In genomic region chr9:76560481-76560891, GRCh38 we compare ENCODE assay signal across 19 cellular contexts.
DNase-seq lines count a peak whose midpoint lies in the region; ATAC-seq, FAIRE-seq and TF ChIP-seq lines count a peak whose summit lies in the region.
"Had no signal": no experiment of that assay in that cellular context is flagged by ENCODE, and none has a peak within 500 bp of the region (broad histone marks: within the 10 kb centered on the region; RNA-seq: fewer than 3 reads in every experiment).

No MANE protein-coding gene starts in this region.

- no peak overlapping the region for H2AFZ ChIP-seq in OCI-LY1 (ENCODE audit: low read length)

- H3F3A ChIP-seq in OCI-LY1 (ENCODE audit: insufficient read depth, low read length) = peaks cover 4% of the 10 kb centered on the region; the same call in 1 of the 2 replicates

- ATAC-seq in pancreas (peak in 3 of 4 donors; percentile 40 to 64 (median 61)), GM19455 (IDR thresholded peaks at IDR 0.05; ENCODE audit: unreplicated experiment) (no peak)
- ATAC-seq: effector memory CD8-positive, alpha-beta T cell; GM12878; psoas muscle had no signal

- H3K4me3 ChIP-seq in OCI-LY1 (ENCODE audit: low read depth, low read length, poor library complexity, severe bottlenecking) = no peak overlapping the region
- no peak overlapping the region for H3K4me3 ChIP-seq in pancreas
- no peak overlapping the region for H3K4me3 ChIP-seq in kidney (ENCODE audit: low read length in 2 of 2)
- H3K4me3 ChIP-seq: GM12878, psoas muscle, SK-N-MC had no signal

- H3K79me2 ChIP-seq in OCI-LY1 (ENCODE audit: insufficient read depth, low read length) = no peaks in the 10 kb centered on the region

- H3K4me2 ChIP-seq in OCI-LY1 (ENCODE audit: low read length) = no peak overlapping the region

- WGBS in pancreas, 2 donors = 55 to 57% methylated on average over 4 of the region's 4 CpGs

- H3K4me1 ChIP-seq in OCI-LY1 (ENCODE audit: insufficient read depth, low read length, severe bottlenecking) = peaks cover 40% of the 10 kb centered on the region
- peaks cover 0 to 12% (median 0%) of the 10 kb centered on the region in 3 donors for H3K4me1 ChIP-seq in pancreas
- H3K4me1 ChIP-seq in kidney (ENCODE audit: control insufficient read depth in 1 of 2, insufficient read depth in 1 of 2, low read depth in 1 of 2, low read length in 2 of 2) = no peaks in the 10 kb centered on the region
- H3K4me1 ChIP-seq: psoas muscle had no signal

- TF ChIP-seq CTCF in OCI-LY1 (IDR thresholded peaks at IDR 0.05; ENCODE audit: low read length) = no peak
- TF ChIP-seq CTCF in pancreas (IDR thresholded peaks at IDR 0.05) = no peak
- TF ChIP-seq CTCF in kidney (IDR thresholded peaks at IDR 0.05; ENCODE audit: borderline replicate concordance, extremely low read depth, insufficient read depth) = no peak

- H3K9me3 ChIP-seq in OCI-LY1 (ENCODE audit: low read length) (no peaks in the 10 kb centered on the region), pancreas (no peaks in the 10 kb centered on the region), kidney (ENCODE audit: control insufficient read depth in 1 of 2, low read length in 2 of 2) (no peaks in the 10 kb centered on the region)
- H3K9me3 ChIP-seq: psoas muscle had no signal

- H3K27me3 ChIP-seq in OCI-LY1 (ENCODE audit: insufficient read depth, low read length) (no peaks in the 10 kb centered on the region), pancreas (no peaks in the 10 kb centered on the region)

- intact Hi-C loops in pancreas (cut with DNase I) (no loop called here), posterior vena cava (cut with DNase I) (no loop called here), kidney (cut with DNase I) (no loop called here)

- H3K9ac ChIP-seq in OCI-LY1 (ENCODE audit: low read length) (no peak overlapping the region), kidney (ENCODE audit: low read length in 2 of 2) (no peak overlapping the region)

- H4K20me1 ChIP-seq in OCI-LY1 (ENCODE audit: insufficient read depth, low read length) = no peaks in the 10 kb centered on the region

- peak overlapping the region; percentile 86 for H3K27ac ChIP-seq in OCI-LY1 (ENCODE audit: low read depth, low read length, poor library complexity, severe bottlenecking)
- H3K27ac ChIP-seq in pancreas = no peak overlapping the region
- no peak overlapping the region for H3K27ac ChIP-seq in kidney (ENCODE audit: low read depth in 2 of 2, low read length in 2 of 2)
- H3K27ac ChIP-seq: psoas muscle, SK-N-MC had no signal

- H3K9me2 ChIP-seq in OCI-LY1 (ENCODE audit: low read depth, low read length) = no peaks in the 10 kb centered on the region

- no peaks in the 10 kb centered on the region for H3K36me3 ChIP-seq in OCI-LY1 (ENCODE audit: insufficient read depth, low read length)
- no peaks in the 10 kb centered on the region for H3K36me3 ChIP-seq in pancreas
- no peaks in the 10 kb centered on the region for H3K36me3 ChIP-seq in kidney (ENCODE audit: control insufficient read depth in 1 of 2, insufficient read depth in 2 of 2, low read length in 2 of 2)

- FAIRE-seq in pancreas (lab: Jason Lieb, UNC) (no peak), kidney (lab: Jason Lieb, UNC) (no peak)
- FAIRE-seq: GM12878 had no signal

- DNase-seq in Daoy (ENCODE audit: low read depth) = peak; percentile 57
- peak; percentile 68 for DNase-seq in epidermal melanocyte (ENCODE audit: insufficient read length, low spot score)
- peak in 2 of 6 donors; percentile 22 to 32 for DNase-seq in pancreas
- DNase-seq in D341Med (ENCODE audit: low spot score) = no peak
- no peak for DNase-seq in posterior vena cava (ENCODE audit: low spot score)
- DNase-seq in kidney = no peak
- DNase-seq: activated naive CD8-positive, alpha-beta T cell treated with anti-CD3 and anti-CD28 coated beads, Interleukin-2, amount 10 ng/mL, durations not matched to agents 7 days and 5 days; COR-L47; effector memory CD8-positive, alpha-beta T cell; H9; mesendoderm; NCI-H1105 treated with DMSO at 0.1 percent for 48 hours; NCI-H82; psoas muscle; stimulated activated CD4-positive, alpha-beta T cell treated with anti-CD3 and anti-CD28 coated beads, Interleukin-4, amount 100 ng/mL, for 4 hours had no signal

Comparison
In these comparisons a context has a peak if more than half of its experiments do, and no peak if none do; other contexts are left out.
1. DNase-seq: peak in Daoy (single experiment) and epidermal melanocyte (single experiment); none in D341Med (single experiment), posterior vena cava (single experiment) and kidney (single experiment).